ENCODE assay signal across 20 cellular contexts in the genomic region with DNA sequence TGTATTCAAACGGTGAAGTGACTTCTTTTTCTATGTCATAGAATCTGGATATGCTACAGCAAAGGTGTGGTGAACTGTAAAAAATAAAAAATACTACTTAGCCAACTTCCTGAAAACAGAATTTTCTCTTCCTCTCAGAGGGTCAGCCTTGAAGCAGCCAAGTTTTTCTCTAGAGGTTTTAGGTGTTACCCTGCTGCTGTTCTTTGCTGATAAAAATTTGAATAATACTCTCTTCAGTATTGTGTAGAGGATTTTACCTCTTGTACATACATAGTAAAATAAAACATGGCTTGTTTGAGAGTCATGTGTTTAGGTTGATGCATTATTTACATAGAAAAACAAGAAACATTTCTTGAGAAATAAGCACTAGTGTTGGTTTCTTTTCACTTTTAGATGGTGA.
DNase-seq lines count a peak whose midpoint lies in the region; ATAC-seq lines count a peak whose summit lies in the region.
"Had no signal": no experiment of that assay in that cellular context is flagged by ENCODE, and none has a peak within 500 bp of the region (broad histone marks: within the 10 kb centered on the region; RNA-seq: fewer than 3 reads in every experiment).

No MANE protein-coding gene starts in this region.

- no peak for DNase-seq in NCI-H1417 treated with DMSO at 0.1 percent for 48 hours (lab: John Stamatoyannopoulos, UW)
- DNase-seq in G401 (ENCODE audit: low spot score): no peak
- DNase-seq: activated CD4-positive, alpha-beta T cell treated with anti-CD3 and anti-CD28 coated beads for 1 hour; activated gamma-delta T cell treated with Interleukin-2 at 50 U/mL for 16 hours; anterior cingulate cortex; CD4-positive, alpha-beta memory T cell; foreskin fibroblast; Karpas-422; left lung; NCI-H1105 treated with DMSO at 0.1 percent for 48 hours; NCI-H226; pancreas; trophoblast cell had no signal

- in situ Hi-C loops in G401 (cut with HindIII; ENCODE audit: low sequenced_read_pairs): no loop called here

- peak; percentile 34 for ATAC-seq in GM18508 (IDR thresholded peaks at IDR 0.05; ENCODE audit: insufficient read depth, unreplicated experiment)
- peak; percentile 37 for ATAC-seq in GM19438 (IDR thresholded peaks at IDR 0.05; ENCODE audit: low read depth, unreplicated experiment)
- peak; percentile 33 for ATAC-seq in HG02852 (IDR thresholded peaks at IDR 0.05; ENCODE audit: unreplicated experiment)
- peak; percentile 37 for ATAC-seq in HG03469 (IDR thresholded peaks at IDR 0.05; ENCODE audit: unreplicated experiment)
- ATAC-seq in GM21717 (IDR thresholded peaks at IDR 0.05; ENCODE audit: unreplicated experiment): no peak
- no peak for ATAC-seq in HG02623 (IDR thresholded peaks at IDR 0.05; ENCODE audit: unreplicated experiment)
- ATAC-seq: left lung, pancreas, Right ventricle myocardium inferior had no signal

Comparison
In these comparisons a context has a peak if more than half of its experiments do, and no peak if none do; other contexts are left out.
1. ATAC-seq: peak in GM18508 (single experiment), GM19438 (single experiment), HG02852 (single experiment) and HG03469 (single experiment); none in GM21717 (single experiment) and HG02623 (single experiment).